Comparison of ENCODE assay signal across 9 cellular contexts in genomic region chr1:100352267-100353072, GRCh38. TPM values are rescaled to one million over a fixed set of nuclear protein-coding genes. Genes with fewer than 3 reads are reported as not detected.
DNase-seq lines count a peak whose midpoint lies in the region; ATAC-seq, FAIRE-seq and TF ChIP-seq lines count a peak whose summit lies in the region.
"Had no signal": no experiment of that assay in that cellular context is flagged by ENCODE, and none has a peak within 500 bp of the region (broad histone marks: within the 10 kb centered on the region; RNA-seq: fewer than 3 reads in every experiment).

CDC14A (plus strand) TSS chr1:100352506; CDS start chr1:100352955, 449 bp downstream.

- H4K20me1 ChIP-seq in keratinocyte (ENCODE audit: control insufficient read depth, extremely low read depth, insufficient read depth, low read length), result no peaks in the 10 kb centered on the region

- TF ChIP-seq POLR2A in GM18951 (IDR thresholded peaks at IDR 0.05; ENCODE audit: extremely low read depth, insufficient read depth, insufficient read length), result peak; percentile 79

- dilution Hi-C loops in keratinocyte (cut with MboI; ENCODE audit: extremely low pct_ligation_motif_present, low sequenced_read_pairs), result no loop called here

- no peaks in the 10 kb centered on the region for H3K27me3 Mint-ChIP-seq in central memory CD8-positive, alpha-beta T cell

- peak within 1 kb of the TSS; percentile 95 for H3K4me3 Mint-ChIP-seq in central memory CD8-positive, alpha-beta T cell

- H3K36me3 ChIP-seq in keratinocyte (ENCODE audit: control insufficient read depth in 2 of 2, extremely low read depth in 1 of 2, insufficient read depth in 2 of 2, low read length in 2 of 2), result no peaks in the 10 kb centered on the region

- in situ Hi-C loops in GM18951 (cut with MboI; ENCODE audit: low sequenced_read_pairs, unreplicated experiment), result no loop called here

- peak; percentile 82 for DNase-seq in AG09309 (ENCODE audit: low read depth)
- DNase-seq in NCI-H345 (lab: John Stamatoyannopoulos, UW), result peak; percentile 94
- peak; percentile 69 for DNase-seq in activated CD4-positive, CD25-positive, alpha-beta regulatory T cell treated with anti-CD3 and anti-CD28 coated beads, Interleukin-2, amount 50 U/mL, for 16 hours (ENCODE audit: low read depth, low spot score)
- peak; percentile 62 to 75 for DNase-seq in central memory CD8-positive, alpha-beta T cell (ENCODE audit: low spot score in 2 of 2)
- DNase-seq in keratinocyte (ENCODE audit: low read depth, low spot score), result no peak
- peak; percentile 66 to 68 for DNase-seq in stimulated activated CD4-positive, alpha-beta T cell treated with anti-CD3 and anti-CD28 coated beads, Interleukin-15, amount 100 ng/mL, for 1 hour (ENCODE audit: low read depth in 1 of 2, low spot score in 1 of 2)

- H3K9me3 ChIP-seq in keratinocyte (ENCODE audit: control insufficient read depth, low read depth, low read length), result no peaks in the 10 kb centered on the region

- peaks cover 21% of the 10 kb centered on the region for H3K4me1 ChIP-seq in keratinocyte (ENCODE audit: control insufficient read depth, extremely low read depth, insufficient read depth, low read length)

- peaks cover 58% of the 10 kb centered on the region for H3K4me1 Mint-ChIP-seq in central memory CD8-positive, alpha-beta T cell

- no peaks in the 10 kb centered on the region for H3K9me1 ChIP-seq in keratinocyte (ENCODE audit: control insufficient read depth, extremely low read depth, insufficient read depth, low read length)

- no peaks in the 10 kb centered on the region for H3K9me3 Mint-ChIP-seq in central memory CD8-positive, alpha-beta T cell

- peak within 1 kb of the TSS; percentile 96 for H3K4me2 ChIP-seq in keratinocyte (ENCODE audit: control insufficient read depth, extremely low read depth, insufficient read depth, low read depth, low read length)

- peak within 1 kb of the TSS; percentile 80 for H3K9ac ChIP-seq in keratinocyte (ENCODE audit: control insufficient read depth, extremely low read depth, insufficient read depth, low read length)

- peak within 1 kb of the TSS; percentile 90 for H3K27ac ChIP-seq in keratinocyte (ENCODE audit: control insufficient read depth, insufficient read depth, low read length)

- H3K4me3 ChIP-seq in AG09309 (ENCODE audit: control insufficient read depth, low read depth, low read length), result peak within 1 kb of the TSS; percentile 95
- peak within 1 kb of the TSS; percentile 81 to 92 (median 87) for H3K4me3 ChIP-seq in keratinocyte (ENCODE audit: control insufficient read depth in 2 of 3, extremely low read depth in 1 of 3, insufficient read depth in 2 of 3, low read depth in 1 of 3, low read length in 3 of 3)

- H2AFZ ChIP-seq in keratinocyte (ENCODE audit: control insufficient read depth, low read length), result peak within 1 kb of the TSS; percentile 99

- peaks cover 44% of the 10 kb centered on the region for H3K36me3 Mint-ChIP-seq in central memory CD8-positive, alpha-beta T cell (ENCODE audit: insufficient read depth)

- TF ChIP-seq CTCF in AG09309 (IDR thresholded peaks at IDR 0.05; ENCODE audit: control insufficient read depth, insufficient read depth, low read depth, low read length, missing control alignments), result no peak
- no peak for TF ChIP-seq CTCF in keratinocyte (optimal IDR thresholded peaks at IDR 0.05 in 1 of 3, IDR thresholded peaks at IDR 0.05 in 1 of 3, conservative IDR thresholded peaks at IDR 0.05 in 1 of 3; ENCODE audit: extremely low read depth in 1 of 3, insufficient read depth in 2 of 3, low read length in 3 of 3)

- peak within 1 kb of the TSS; percentile 100 for H3K27ac Mint-ChIP-seq in central memory CD8-positive, alpha-beta T cell (ENCODE audit: low read depth)

- H3K79me2 ChIP-seq in keratinocyte (ENCODE audit: control insufficient read depth, insufficient read depth, low read length), result peaks cover 4% of the 10 kb centered on the region

- no peaks in the 10 kb centered on the region for H3K27me3 ChIP-seq in keratinocyte (ENCODE audit: control insufficient read depth, extremely low read depth, insufficient read depth, low read length)

- FAIRE-seq in keratinocyte (lab: Jason Lieb, UNC), result no peak
- FAIRE-seq: endometrium had no signal

- ATAC-seq in HG03196 (IDR thresholded peaks at IDR 0.05; ENCODE audit: unreplicated experiment), result peak; percentile 70
- peak; percentile 71 for ATAC-seq in central memory CD8-positive, alpha-beta T cell (replicated peaks; ENCODE audit: extremely low read depth, poor library complexity, severe bottlenecking)

RNA-seq across cellular contexts. Expression of gene CDC14A, which starts in this region (rescaled TPM):
- 1.2 to 2.2 TPM (median 2.0 TPM) in 3 replicates for polyA plus RNA-seq in keratinocyte
- 0.17 TPM for polyA plus RNA-seq in keratinocyte (2011; ENCODE audit: low read depth)
- 1.1 and 2.4 TPM in 2 replicates for polyA plus RNA-seq in keratinocyte (2011; cell fraction: cytosol; rRNA removed)
- 2.7 and 3.4 TPM in 2 replicates for polyA plus RNA-seq in keratinocyte (2011; cell fraction: nucleus; rRNA removed)
- 0.51 and 1.3 TPM in 2 replicates for polyA plus RNA-seq in keratinocyte (2012; ENCODE audit: low replicate concordance)
- polyA minus RNA-seq in keratinocyte, result 0.36 to 3.0 TPM (median 1.6 TPM) in 3 replicates
- polyA minus RNA-seq in keratinocyte (2011; cell fraction: cytosol; rRNA and poly(A)+ RNA removed), result 0.38 TPM
- polyA minus RNA-seq in keratinocyte (2011; cell fraction: nucleus; rRNA and poly(A)+ RNA removed), result 5.7 and 9.3 TPM in 2 replicates
